ENCODE assay signal across 13 cellular contexts in the genomic region with DNA sequence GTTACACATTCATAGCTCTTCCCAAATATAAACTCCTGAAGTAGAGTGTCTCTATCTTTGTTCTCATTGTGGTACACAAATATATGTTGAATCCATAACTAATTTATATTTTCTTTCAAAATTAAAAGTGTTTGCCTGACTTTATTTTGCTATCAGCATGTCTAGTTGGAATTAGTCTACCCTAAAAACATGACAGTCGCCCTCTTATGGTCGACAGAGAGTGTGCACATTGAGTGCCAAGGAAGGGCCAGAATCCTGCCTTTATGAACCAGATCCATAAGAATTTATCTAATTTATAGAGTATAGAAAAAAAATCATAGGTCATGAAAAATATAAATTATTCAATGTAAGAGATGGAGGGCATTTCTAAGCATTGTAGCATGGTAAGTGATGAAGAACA. TPM values are rescaled to one million over a fixed set of nuclear protein-coding genes. Genes with fewer than 3 reads are reported as not detected.
DNase-seq lines count a peak whose midpoint lies in the region; ATAC-seq, FAIRE-seq and TF ChIP-seq lines count a peak whose summit lies in the region.
"Had no signal": no experiment of that assay in that cellular context is flagged by ENCODE, and none has a peak within 500 bp of the region (broad histone marks: within the 10 kb centered on the region; RNA-seq: fewer than 3 reads in every experiment).

No MANE protein-coding gene starts in this region.

- H3K9me3 ChIP-seq in right lobe of liver (no peaks in the 10 kb centered on the region), upper lobe of right lung (no peaks in the 10 kb centered on the region)

- TF ChIP-seq POLR2A in right lobe of liver (IDR thresholded peaks at IDR 0.05), result no peak

- no peak overlapping the region for H3K27ac ChIP-seq in right lobe of liver
- no peak overlapping the region for H3K27ac ChIP-seq in upper lobe of right lung

- 3% methylated on average over 2 of the region's 2 CpGs for WGBS in right lobe of liver (ENCODE audit: insufficient coverage, low coverage, low lambda C conversion rate, missing lambda C conversion rate)

- peak; percentile 15 for DNase-seq in HCEC 1CT
- DNase-seq in OCI-M1 (lab: John Stamatoyannopoulos, UW), result peak; percentile 61
- no peak for DNase-seq in right lobe of liver
- DNase-seq in amygdala (lab: John Stamatoyannopoulos, UW), result no peak
- DNase-seq in cerebellum (ENCODE audit: low spot score), result no peak
- no peak for DNase-seq in upper lobe of right lung
- DNase-seq: activated T-cell treated with anti-CD3 and anti-CD28 coated beads, Interleukin-2, amount 50 U/mL, for 24 hours; central memory CD4-positive, alpha-beta T cell; foreskin fibroblast; NCI-H345; T-helper 17 cell had no signal

- no peaks in the 10 kb centered on the region for H3K27me3 ChIP-seq in right lobe of liver
- no peaks in the 10 kb centered on the region for H3K27me3 ChIP-seq in upper lobe of right lung

- TF ChIP-seq CTCF in right lobe of liver (IDR thresholded peaks at IDR 0.05), result peak in 3 of 4 donors; percentile 18 to 39 (median 24)
- no peak for TF ChIP-seq CTCF in upper lobe of right lung (IDR thresholded peaks at IDR 0.05)

- H3K36me3 ChIP-seq in right lobe of liver (no peaks in the 10 kb centered on the region), upper lobe of right lung (no peaks in the 10 kb centered on the region)

- H3K4me1 ChIP-seq in right lobe of liver (no peaks in the 10 kb centered on the region), upper lobe of right lung (no peaks in the 10 kb centered on the region)

- H3K4me3 ChIP-seq in right lobe of liver (no peak overlapping the region), upper lobe of right lung (no peak overlapping the region)

- peak; percentile 8 for FAIRE-seq in G401.6 (lab: Jason Lieb, UNC)

- intact Hi-C loops in right lobe of liver (cut with DNase I) (no loop called here), upper lobe of right lung (cut with DNase I) (no loop called here)

- ATAC-seq in right lobe of liver (no peak), GM18520 (IDR thresholded peaks at IDR 0.05; ENCODE audit: unreplicated experiment) (no peak), upper lobe of right lung (no peak)
- ATAC-seq: T-helper 17 cell had no signal

RNA-seq across cellular contexts. Expression of a gene that starts 12.3 kb away (rescaled TPM):
- total RNA-seq in right lobe of liver, result not detected
- total RNA-seq in cerebellum, result not detected
- not detected for total RNA-seq in upper lobe of right lung
- total RNA-seq: T-helper 17 cell had no signal

RNA-seq across cellular contexts. Expression of a gene that starts 40.3 kb away (rescaled TPM):
- total RNA-seq in right lobe of liver, result not detected
- not detected for total RNA-seq in cerebellum
- not detected for total RNA-seq in upper lobe of right lung
- total RNA-seq: T-helper 17 cell had no signal

Comparison
In these comparisons a context has a peak if more than half of its experiments do, and no peak if none do; other contexts are left out.
1. DNase-seq: peak in HCEC 1CT (single experiment) and OCI-M1 (single experiment); none in right lobe of liver (0 of 3), amygdala (0 of 56), cerebellum (single experiment) and upper lobe of right lung (single experiment).